In the genomic region with DNA sequence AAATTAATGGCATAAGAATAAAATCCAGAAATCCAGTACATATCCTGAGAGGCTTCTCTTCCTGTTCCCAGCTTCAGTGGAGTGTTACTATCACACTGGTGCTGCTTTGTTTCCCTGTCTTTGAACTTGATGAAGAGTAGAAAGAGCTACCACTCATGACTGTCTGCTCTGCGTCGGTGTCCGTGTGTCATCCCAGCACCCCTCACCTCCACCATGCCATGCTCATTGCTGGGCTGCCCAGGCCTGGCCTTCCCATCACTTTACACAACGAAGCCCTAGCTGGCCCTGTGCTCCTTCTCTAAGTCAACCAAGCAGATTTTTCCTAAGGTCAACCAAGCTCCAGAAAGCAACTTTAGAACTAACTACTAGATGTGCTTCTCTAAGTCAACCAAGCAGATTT, we compare ENCODE assay signal across 7 cellular contexts.
"Had no signal": no experiment of that assay in that cellular context is flagged by ENCODE, and none has a peak within 500 bp of the region (broad histone marks: within the 10 kb centered on the region; RNA-seq: fewer than 3 reads in every experiment).

No MANE protein-coding gene starts in this region.

- DNase-seq: GM23248, GOT3, H7, HFFc6, IMR-90 had no signal

- H3K4me3 Mint-ChIP-seq: HFFc6 had no signal

- H3K9ac ChIP-seq: GM23248 had no signal

- H3K4me3 ChIP-seq: GM23248, HAP-1, K562 had no signal

- H3K27ac Mint-ChIP-seq: HFFc6 had no signal

- H3K27ac ChIP-seq: GM23248 had no signal

- H3K4me1 ChIP-seq: HAP-1 had no signal

- H3K36me3 ChIP-seq: HAP-1 had no signal
